Comparison of ENCODE assay signal across 8 cellular contexts in the genomic region with DNA sequence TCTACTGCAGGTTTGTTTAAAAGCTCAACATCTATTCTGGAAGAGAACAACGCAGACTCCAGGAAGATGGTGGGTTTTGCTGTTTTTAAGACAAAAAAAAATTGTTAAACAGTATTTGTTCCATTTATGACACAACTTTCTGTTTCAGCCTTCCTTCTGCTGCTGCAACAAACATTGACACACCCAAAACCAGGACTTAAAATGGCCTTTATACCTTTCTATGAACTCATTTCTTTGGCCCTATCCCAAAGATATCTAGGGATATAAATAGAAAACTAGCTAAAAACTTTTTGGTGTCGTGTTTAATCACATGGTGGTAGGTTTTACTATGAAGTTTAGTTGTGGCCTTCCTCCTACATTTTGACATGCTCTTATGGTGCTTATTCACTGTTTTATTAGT. TPM values are rescaled to one million over a fixed set of nuclear protein-coding genes. Genes with fewer than 3 reads are reported as not detected.
DNase-seq lines count a peak whose midpoint lies in the region; ATAC-seq, FAIRE-seq and TF ChIP-seq lines count a peak whose summit lies in the region.

No MANE protein-coding gene starts in this region.

- no peak overlapping the region for H2AFZ ChIP-seq in astrocyte (ENCODE audit: low read depth, low read length)

- H3K27me3 ChIP-seq in astrocyte (ENCODE audit: insufficient read depth, low read length) = no peaks in the 10 kb centered on the region

- FAIRE-seq in astrocyte (lab: Jason Lieb, UNC) = no peak
- no peak for FAIRE-seq in HTR-8/SVneo (lab: Jason Lieb, UNC)

- DNase-seq in astrocyte (ENCODE audit: low read depth) (peak; percentile 30), HTR-8/SVneo (ENCODE audit: insufficient read length, low spot score) (no peak), iPS-NIHi7 (ENCODE audit: extremely low spot score) (no peak)
- DNase-seq in naive thymus-derived CD8-positive, alpha-beta T cell = no peak
- no peak for DNase-seq in activated CD4-positive, CD25-positive, alpha-beta regulatory T cell treated with anti-CD3 and anti-CD28 coated beads, Interleukin-2, amount 50 U/mL, for 72 hours

- no peak overlapping the region for H3K9ac ChIP-seq in astrocyte (ENCODE audit: low read length)

- no peaks in the 10 kb centered on the region for H3K9me3 ChIP-seq in astrocyte (ENCODE audit: insufficient read depth, low read depth, low read length)

- H3K36me3 ChIP-seq in astrocyte (ENCODE audit: insufficient read depth, low read length) = no peaks in the 10 kb centered on the region

- peak overlapping the region; percentile 91 for H3K4me3 Mint-ChIP-seq in astrocyte (ENCODE audit: unreplicated experiment)
- peak overlapping the region in 9 of 10 donors; percentile 77 to 93 (median 89) for H3K4me3 Mint-ChIP-seq in naive thymus-derived CD8-positive, alpha-beta T cell

- no peaks in the 10 kb centered on the region for H3K36me3 Mint-ChIP-seq in astrocyte (ENCODE audit: low read depth, unreplicated experiment)
- H3K36me3 Mint-ChIP-seq in naive thymus-derived CD8-positive, alpha-beta T cell = peaks cover 0 to 8% (median 4%) of the 10 kb centered on the region in 3 donors

- H3K27ac ChIP-seq in astrocyte (ENCODE audit: low read depth, low read length) = no peak overlapping the region

- H3K4me1 Mint-ChIP-seq in astrocyte (ENCODE audit: low read depth, unreplicated experiment) = peaks cover 28% of the 10 kb centered on the region
- H3K4me1 Mint-ChIP-seq in naive thymus-derived CD8-positive, alpha-beta T cell = peaks cover 10 to 40% (median 16%) of the 10 kb centered on the region in 4 donors

- H3K27me3 Mint-ChIP-seq in astrocyte (ENCODE audit: low read depth, unreplicated experiment) = no peaks in the 10 kb centered on the region
- H3K27me3 Mint-ChIP-seq in naive thymus-derived CD8-positive, alpha-beta T cell = peaks cover 14 to 43% (median 23%) of the 10 kb centered on the region in 5 donors

- no peak for TF ChIP-seq CTCF in astrocyte (IDR thresholded peaks at IDR 0.05; ENCODE audit: insufficient read depth, low read depth, low read length)

- peak overlapping the region; percentile 59 for H3K4me3 ChIP-seq in astrocyte (ENCODE audit: insufficient read depth, low read depth, low read length)

- POLR2A ChIA-PET in naive thymus-derived CD8-positive, alpha-beta T cell (lab: Charles Lee) = no interaction called here

- H3K27ac Mint-ChIP-seq in astrocyte (ENCODE audit: unreplicated experiment) = peak overlapping the region; percentile 77
- peak overlapping the region in 4 of 10 donors; percentile 74 to 95 (median 86) for H3K27ac Mint-ChIP-seq in naive thymus-derived CD8-positive, alpha-beta T cell

- H3K4me2 ChIP-seq in astrocyte (ENCODE audit: low read length) = peak overlapping the region; percentile 88

- ATAC-seq in GM18519 (IDR thresholded peaks at IDR 0.05; ENCODE audit: low FRiP score, unreplicated experiment) (peak; percentile 28), HG03060 (IDR thresholded peaks at IDR 0.05; ENCODE audit: low read depth, unreplicated experiment) (peak; percentile 19), HG02763 (IDR thresholded peaks at IDR 0.05; ENCODE audit: unreplicated experiment) (no peak)
- no peak for ATAC-seq in naive thymus-derived CD8-positive, alpha-beta T cell

- no peaks in the 10 kb centered on the region for H3K79me2 ChIP-seq in astrocyte (ENCODE audit: insufficient read depth, low read length)

- no peaks in the 10 kb centered on the region for H4K20me1 ChIP-seq in astrocyte (ENCODE audit: insufficient read depth, low read length)

- peaks cover 4% of the 10 kb centered on the region for H3K9me3 Mint-ChIP-seq in astrocyte (ENCODE audit: unreplicated experiment)
- peaks cover 0 to 7% (median 0%) of the 10 kb centered on the region in 9 donors for H3K9me3 Mint-ChIP-seq in naive thymus-derived CD8-positive, alpha-beta T cell

- H3K4me1 ChIP-seq in astrocyte (ENCODE audit: insufficient read depth, low read length) = peaks cover 25% of the 10 kb centered on the region

RNA-seq across cellular contexts. Expression of a gene that starts 1.0 kb away (rescaled TPM):
- total RNA-seq in astrocyte = 16.4 and 19.9 TPM in 2 replicates
- 1 to 10 TPM; 2.0 to 3.2 TPM for total RNA-seq in naive thymus-derived CD8-positive, alpha-beta T cell
- polyA plus RNA-seq in naive thymus-derived CD8-positive, alpha-beta T cell = 1 to 10 TPM in 1 of 3 donors, under 1 TPM in 1, not detected in 1; 0.25 to 1.1 TPM

Comparison
In these comparisons a context has a peak if more than half of its experiments do, and no peak if none do; other contexts are left out.
1. ATAC-seq: peak in GM18519 (single experiment) and HG03060 (single experiment); none in naive thymus-derived CD8-positive, alpha-beta T cell (0 of 2) and HG02763 (single experiment).